ENCODE assay signal across 3 cellular contexts in genomic region chr15:35933531-35933930, GRCh38.
"Had no signal": no experiment of that assay in that cellular context is flagged by ENCODE, and none has a peak within 500 bp of the region (broad histone marks: within the 10 kb centered on the region; RNA-seq: fewer than 3 reads in every experiment).

No MANE protein-coding gene starts in this region.

- H3K4me3 ChIP-seq: GM12878 had no signal

- DNase-seq: GDM1, GF-D8 had no signal
